9 cellular contexts compared by ENCODE assay signal in genomic region chr12:28172434-28173030, GRCh38. TPM values are rescaled to one million over a fixed set of nuclear protein-coding genes. Genes with fewer than 3 reads are reported as not detected.
DNase-seq lines count a peak whose midpoint lies in the region; ATAC-seq and TF ChIP-seq lines count a peak whose summit lies in the region.
"Had no signal": no experiment of that assay in that cellular context is flagged by ENCODE, and none has a peak within 500 bp of the region (broad histone marks: within the 10 kb centered on the region; RNA-seq: fewer than 3 reads in every experiment).

No MANE protein-coding gene starts in this region.

- no peaks in the 10 kb centered on the region for H3K36me3 Mint-ChIP-seq in CD4-positive, alpha-beta T cell (ENCODE audit: low read depth)

- H3K27me3 Mint-ChIP-seq in CD4-positive, alpha-beta T cell: no peaks in the 10 kb centered on the region

- H3K27ac ChIP-seq in CD4-positive, alpha-beta T cell (ENCODE audit: low read depth, low read length): no peak overlapping the region
- H3K27ac ChIP-seq in Peyer's patch (no peak overlapping the region), esophagus muscularis mucosa (replicated peaks in 1 of 4) (no peak overlapping the region)

- H3K4me3 Mint-ChIP-seq in CD4-positive, alpha-beta T cell: no peak overlapping the region
- H3K4me3 Mint-ChIP-seq: memory B cell had no signal

- no peak for TF ChIP-seq EP300 in esophagus muscularis mucosa (IDR thresholded peaks at IDR 0.05)

- TF ChIP-seq CTCF in CD4-positive, alpha-beta T cell (IDR thresholded peaks at IDR 0.05): peak; percentile 20
- peak in 4 of 6 experiments; percentile 32 to 62 (median 60) for TF ChIP-seq CTCF in Peyer's patch (IDR thresholded peaks at IDR 0.05)
- peak in 2 of 3 experiments; percentile 23 to 41 for TF ChIP-seq CTCF in esophagus muscularis mucosa (IDR thresholded peaks at IDR 0.05)

- H3K4me3 ChIP-seq in Peyer's patch (no peak overlapping the region), esophagus muscularis mucosa (no peak overlapping the region)

- TF ChIP-seq POLR2A in Peyer's patch (IDR thresholded peaks at IDR 0.05) (no peak), esophagus muscularis mucosa (IDR thresholded peaks at IDR 0.05; ENCODE audit: low read depth) (no peak)

- no peaks in the 10 kb centered on the region for H3K4me1 Mint-ChIP-seq in CD4-positive, alpha-beta T cell (ENCODE audit: low read depth)
- H3K4me1 Mint-ChIP-seq: memory B cell had no signal

- no peaks in the 10 kb centered on the region for H3K27me3 ChIP-seq in CD4-positive, alpha-beta T cell (ENCODE audit: control insufficient read depth, insufficient read depth, low read length)
- H3K27me3 ChIP-seq in Peyer's patch (no peaks in the 10 kb centered on the region), esophagus muscularis mucosa (no peaks in the 10 kb centered on the region)

- H3K36me3 ChIP-seq in Peyer's patch: no peaks in the 10 kb centered on the region
- no peaks in the 10 kb centered on the region for H3K36me3 ChIP-seq in esophagus muscularis mucosa

- DNase-seq in CD4-positive, alpha-beta T cell: no peak
- DNase-seq in HS-27A (ENCODE audit: low read depth) (peak; percentile 69), Peyer's patch (peak in 1 of 3 donors; percentile 52), esophagus muscularis mucosa (ENCODE audit: extremely low spot score) (no peak), renal cortical epithelial cell (ENCODE audit: low read depth) (peak; percentile 70)

- no peak overlapping the region for H3K27ac Mint-ChIP-seq in CD4-positive, alpha-beta T cell
- H3K27ac Mint-ChIP-seq: memory B cell had no signal

- 99% methylated on average over 3 of the region's 3 CpGs for WGBS in esophagus muscularis mucosa

- no peaks in the 10 kb centered on the region for H3K9me3 Mint-ChIP-seq in CD4-positive, alpha-beta T cell

- ATAC-seq in CD4-positive, alpha-beta T cell (ENCODE audit: poor library complexity): no peak
- no peak for ATAC-seq in GM18517 (IDR thresholded peaks at IDR 0.05; ENCODE audit: unreplicated experiment)
- no peak for ATAC-seq in GM18498 (IDR thresholded peaks at IDR 0.05; ENCODE audit: unreplicated experiment)
- ATAC-seq in GM18511 (IDR thresholded peaks at IDR 0.05; ENCODE audit: unreplicated experiment): no peak

- no peaks in the 10 kb centered on the region for H3K9me3 ChIP-seq in CD4-positive, alpha-beta T cell (ENCODE audit: control insufficient read depth, low read length)
- no peaks in the 10 kb centered on the region for H3K9me3 ChIP-seq in Peyer's patch
- H3K9me3 ChIP-seq in esophagus muscularis mucosa: no peaks in the 10 kb centered on the region

- CTCF ChIA-PET in CD4-positive, alpha-beta T cell (lab: Charles Lee): no interaction called here

- POLR2A ChIA-PET in CD4-positive, alpha-beta T cell (lab: Charles Lee): no interaction called here

- intact Hi-C loops in CD4-positive, alpha-beta T cell (cut with DNase I, micrococcal nuclease): loop anchor here in 1 of 2 experiments (2.0 kb wide), 1 partner anchor 16 kb away; no protein-coding TSS in a partner anchor
- intact Hi-C loops in esophagus muscularis mucosa (cut with DNase I): no loop called here

- H3K4me1 ChIP-seq in Peyer's patch (no peaks in the 10 kb centered on the region), esophagus muscularis mucosa (no peaks in the 10 kb centered on the region)

RNA-seq across cellular contexts. Expression of gene CCDC91, which starts 17.7 kb away (rescaled TPM):
- 10 to 100 TPM; 52.9 to 55.3 TPM for total RNA-seq in CD4-positive, alpha-beta T cell
- 10 to 100 TPM; 24.3 to 65.2 (median 34.3) TPM for total RNA-seq in Peyer's patch
- 10 to 100 TPM; 51.1 to 76.4 (median 59.0) TPM for total RNA-seq in esophagus muscularis mucosa
- total RNA-seq in renal cortical epithelial cell: 39.8 and 41.8 TPM in 2 replicates

Comparison
In these comparisons a context has a peak if more than half of its experiments do, and no peak if none do; other contexts are left out.
1. DNase-seq: peak in HS-27A (single experiment) and renal cortical epithelial cell (single experiment); none in CD4-positive, alpha-beta T cell (0 of 10) and esophagus muscularis mucosa (single experiment).
2. Peak in every context shown above with its lines, with median percentiles within 50 percentile points of each other: CTCF ChIP-seq.